In genomic region chr3:124504332-124505059, GRCh38 we compare ENCODE assay signal across 13 cellular contexts.
A peak's percentile ranks its signal among the peaks of the same experiment; 100 is the strongest.
DNase-seq lines count a peak whose midpoint lies in the region; ATAC-seq and TF ChIP-seq lines count a peak whose summit lies in the region.
"Had no signal": no experiment of that assay in that cellular context is flagged by ENCODE, and none has a peak within 500 bp of the region (broad histone marks: within the 10 kb centered on the region; RNA-seq: fewer than 3 reads in every experiment).

No MANE protein-coding gene starts in this region.

- H3K4me1 Mint-ChIP-seq in CD4-positive, alpha-beta T cell (ENCODE audit: low read depth) = no peaks in the 10 kb centered on the region

- peaks cover 22% of the 10 kb centered on the region for H3K27me3 ChIP-seq in CD4-positive, alpha-beta T cell (ENCODE audit: control insufficient read depth, insufficient read depth, low read length)

- no peak overlapping the region for H3K27ac Mint-ChIP-seq in CD4-positive, alpha-beta T cell
- H3K27ac Mint-ChIP-seq: activated naive CD4-positive, alpha-beta T cell treated with anti-CD3 and anti-CD28 coated beads for 36 hours had no signal

- POLR2A ChIA-PET in CD4-positive, alpha-beta T cell (lab: Charles Lee) = no interaction called here
- POLR2A ChIA-PET in GM10248 (lab: Yijun Ruan, JAX) = no interaction called here

- H3K36me3 Mint-ChIP-seq in CD4-positive, alpha-beta T cell (ENCODE audit: low read depth) = no peaks in the 10 kb centered on the region

- ATAC-seq in omental fat pad (ENCODE audit: low FRiP score) (peak; percentile 94), left colon (no peak), HG03378 (IDR thresholded peaks at IDR 0.05; ENCODE audit: unreplicated experiment) (no peak)
- no peak for ATAC-seq in CD4-positive, alpha-beta T cell (ENCODE audit: poor library complexity)

- DNase-seq in COR-L47 (lab: John Stamatoyannopoulos, UW) = peak; percentile 7
- DNase-seq in NCI-H2029 treated with DMSO at 0.1 percent for 48 hours (lab: John Stamatoyannopoulos, UW) = peak; percentile 59
- peak; percentile 86 for DNase-seq in coronary artery (ENCODE audit: low spot score)
- no peak for DNase-seq in omental fat pad (ENCODE audit: low spot score)
- no peak for DNase-seq in CD4-positive, alpha-beta T cell
- no peak for DNase-seq in GM10248 (ENCODE audit: extremely low spot score)
- DNase-seq in left colon = no peak
- DNase-seq: activated CD4-positive, alpha-beta T cell treated with anti-CD3 and anti-CD28 coated beads, Interleukin-2, amount 50 U/mL, for 1 hour; activated naive CD4-positive, alpha-beta T cell treated with anti-CD3 and anti-CD28 coated beads for 36 hours; H7; NCI-H1417 had no signal

- no peaks in the 10 kb centered on the region for H3K9me3 ChIP-seq in CD4-positive, alpha-beta T cell (ENCODE audit: control insufficient read depth, low read length)

- CTCF ChIA-PET in CD4-positive, alpha-beta T cell (lab: Charles Lee) = no interaction called here
- CTCF ChIA-PET in GM10248 (lab: Yijun Ruan, JAX) = interaction anchor here (1.6 to 2.4 kb wide), 3 partner anchors 36 to 55 kb away, joined by 3 to 7 read pairs (median 6); no protein-coding TSS in a partner anchor

- intact Hi-C loops in CD4-positive, alpha-beta T cell (cut with DNase I, micrococcal nuclease) = no loop called here
- intact Hi-C loops in left colon (cut with DNase I, micrococcal nuclease) = no loop called here

- no peak for TF ChIP-seq CTCF in coronary artery (IDR thresholded peaks at IDR 0.05)
- TF ChIP-seq CTCF in omental fat pad (IDR thresholded peaks at IDR 0.05) = no peak
- no peak for TF ChIP-seq CTCF in CD4-positive, alpha-beta T cell (IDR thresholded peaks at IDR 0.05)
- no peak for TF ChIP-seq CTCF in GM10248 (IDR thresholded peaks at IDR 0.05; ENCODE audit: control extremely low read depth, extremely low read depth, low read depth, missing control alignments)

- H3K27ac ChIP-seq in coronary artery = peak overlapping the region; percentile 64 to 73
- no peak overlapping the region for H3K27ac ChIP-seq in CD4-positive, alpha-beta T cell (ENCODE audit: low read depth, low read length)
- H3K27ac ChIP-seq: HL-60 had no signal

- peaks cover 47% of the 10 kb centered on the region for H3K27me3 Mint-ChIP-seq in CD4-positive, alpha-beta T cell

- H3K9me3 Mint-ChIP-seq in CD4-positive, alpha-beta T cell = no peaks in the 10 kb centered on the region
- H3K9me3 Mint-ChIP-seq: activated naive CD4-positive, alpha-beta T cell treated with anti-CD3 and anti-CD28 coated beads for 36 hours had no signal

- H3K4me3 Mint-ChIP-seq in CD4-positive, alpha-beta T cell = no peak overlapping the region
- H3K4me3 Mint-ChIP-seq: activated naive CD4-positive, alpha-beta T cell treated with anti-CD3 and anti-CD28 coated beads for 36 hours had no signal

- no peak overlapping the region for H3K4me3 ChIP-seq in coronary artery

Comparison
In these comparisons a context has a peak if more than half of its experiments do, and no peak if none do; other contexts are left out.
1. DNase-seq: peak in COR-L47 (single experiment), NCI-H2029 treated with DMSO at 0.1 percent for 48 hours (single experiment) and coronary artery (single experiment); none in omental fat pad (single experiment), CD4-positive, alpha-beta T cell (0 of 10), GM10248 (single experiment) and left colon (0 of 2).